25 cellular contexts compared by ENCODE assay signal in genomic region chrX:135449637-135450550, GRCh38.
"Had no signal": no experiment of that assay in that cellular context is flagged by ENCODE, and none has a peak within 500 bp of the region (broad histone marks: within the 10 kb centered on the region; RNA-seq: fewer than 3 reads in every experiment).

No MANE protein-coding gene starts in this region.

- H3K79me2 ChIP-seq: hepatocyte had no signal

- FAIRE-seq: keratinocyte, small intestine had no signal

- H3K27me3 ChIP-seq: hepatocyte, left lung, neural progenitor cell, ovary, right atrium auricular region, tibial nerve, uterus had no signal

- H3K9ac ChIP-seq: neural progenitor cell had no signal

- H3K4me3 ChIP-seq: hepatocyte, left lung, lower lobe of right lung, neural progenitor cell, ovary, right atrium auricular region, tibial nerve, uterus had no signal

- H2AFZ ChIP-seq: hepatocyte, neural progenitor cell had no signal

- H3K4me1 ChIP-seq: left lung, lower lobe of right lung, neural progenitor cell, right atrium auricular region, tibial nerve, uterus had no signal

- H3K27ac ChIP-seq: hepatocyte, left lung, lower lobe of right lung, neural progenitor cell, ovary, right atrium auricular region, tibial nerve, uterus had no signal

- H3K36me3 ChIP-seq: left lung, lower lobe of right lung, neural progenitor cell, ovary, right atrium auricular region, tibial nerve, uterus had no signal

- H3K9me3 ChIP-seq: left lung, lower lobe of right lung, ovary, right atrium auricular region, tibial nerve, uterus had no signal

- DNase-seq: left colon; left lung; lower lobe of right lung; mammary epithelial cell; mesendoderm; naive B cell; natural killer cell; nephron progenitor cell; small intestine; stimulated activated CD4-positive, alpha-beta T cell treated with anti-CD3 and anti-CD28 coated beads, Interleukin-1b, Interleukin-23, amount 100 ng/mL, for 48 hours; stimulated activated CD4-positive, alpha-beta T cell treated with anti-CD3 and anti-CD28 coated beads, Interleukin-2, amount 100 ng/mL, for 48 hours; stimulated activated CD4-positive, alpha-beta T cell treated with anti-CD3 and anti-CD28 coated beads, Interleukin-4, amount 100 ng/mL, for 4 hours; stimulated activated CD8-positive, alpha-beta memory T cell treated with anti-CD3 and anti-CD28 coated beads, Interleukin-4, amount 100 ng/mL, for 48 hours; stimulated activated naive CD4-positive, alpha-beta T cell treated with Interleukin-2 at 50 U/mL for 16 hours; stimulated activated naive CD8-positive, alpha-beta T cell treated with anti-CD3 and anti-CD28 coated beads, Interleukin-15, amount 100 ng/mL, for 72 hours; substantia nigra; uterus had no signal

- H3K4me2 ChIP-seq: hepatocyte, neural progenitor cell had no signal

- ATAC-seq: left colon; left lung; natural killer cell; sciatic nerve; stimulated activated memory B cell treated with anti-CD40 and anti-IgM and Interleukin-4, amounts not matched to agents 10 μg/mL and 1 μg/mL and 100 μg/mL, for 72 hours; stimulated activated naive CD8-positive, alpha-beta T cell treated with anti-CD3 and anti-CD28 coated beads, Interleukin-15, amount 100 ng/mL, for 72 hours had no signal
